Comparison of ENCODE assay signal across 25 cellular contexts in genomic region chr6:21098744-21099143, GRCh38.
DNase-seq lines count a peak whose midpoint lies in the region; ATAC-seq and TF ChIP-seq lines count a peak whose summit lies in the region.
"Had no signal": no experiment of that assay in that cellular context is flagged by ENCODE, and none has a peak within 500 bp of the region (broad histone marks: within the 10 kb centered on the region; RNA-seq: fewer than 3 reads in every experiment).

No MANE protein-coding gene starts in this region.

- H3K4me1 Mint-ChIP-seq in brain (peaks cover 44% of the 10 kb centered on the region), progenitor cell of endocrine pancreas (ENCODE audit: low read depth) (peaks cover 47% of the 10 kb centered on the region)
- H3K4me1 Mint-ChIP-seq in activated CD8-positive, alpha-beta memory T cell treated with anti-CD3 and anti-CD28 coated beads, Interleukin-2, amount 10 ng/mL, durations not matched to agents 7 days and 5 days, result peaks cover 17% of the 10 kb centered on the region

- no peak overlapping the region for H3K4me3 Mint-ChIP-seq in brain
- H3K4me3 Mint-ChIP-seq in progenitor cell of endocrine pancreas (ENCODE audit: low read depth), result no peak overlapping the region
- no peak overlapping the region for H3K4me3 Mint-ChIP-seq in activated CD8-positive, alpha-beta memory T cell treated with anti-CD3 and anti-CD28 coated beads, Interleukin-2, amount 10 ng/mL, durations not matched to agents 7 days and 5 days

- no peaks in the 10 kb centered on the region for H3K27me3 Mint-ChIP-seq in brain
- H3K27me3 Mint-ChIP-seq in progenitor cell of endocrine pancreas, result no peaks in the 10 kb centered on the region
- no peaks in the 10 kb centered on the region for H3K27me3 Mint-ChIP-seq in activated CD8-positive, alpha-beta memory T cell treated with anti-CD3 and anti-CD28 coated beads, Interleukin-2, amount 10 ng/mL, durations not matched to agents 7 days and 5 days

- ATAC-seq in activated CD8-positive, alpha-beta memory T cell treated with anti-CD3 and anti-CD28 coated beads, Interleukin-2, amount 10 ng/mL, durations not matched to agents 7 days and 5 days, result no peak
- no peak for ATAC-seq in GM21390 (IDR thresholded peaks at IDR 0.05; ENCODE audit: unreplicated experiment)
- ATAC-seq: gastroesophageal sphincter, psoas muscle had no signal

- CTCF ChIA-PET in activated CD8-positive, alpha-beta memory T cell treated with anti-CD3 and anti-CD28 coated beads, Interleukin-2, amount 10 ng/mL, durations not matched to agents 7 days and 5 days (lab: Charles Lee), result no interaction called here

- intact Hi-C loops in esophagus muscularis mucosa (cut with DNase I), result no loop called here

- H3K36me3 Mint-ChIP-seq in brain (peaks cover 8% of the 10 kb centered on the region), progenitor cell of endocrine pancreas (ENCODE audit: insufficient read depth) (peaks cover 2% of the 10 kb centered on the region)
- peaks cover 3% of the 10 kb centered on the region for H3K36me3 Mint-ChIP-seq in activated CD8-positive, alpha-beta memory T cell treated with anti-CD3 and anti-CD28 coated beads, Interleukin-2, amount 10 ng/mL, durations not matched to agents 7 days and 5 days

- H3K36me3 ChIP-seq in esophagus muscularis mucosa, result no peaks in the 10 kb centered on the region
- H3K36me3 ChIP-seq: adrenal gland, esophagus squamous epithelium, gastroesophageal sphincter, neutrophil, tibial nerve had no signal

- H3K27ac ChIP-seq in esophagus muscularis mucosa (replicated peaks in 1 of 4), result no peak overlapping the region
- H3K27ac ChIP-seq: adrenal gland, C4-2B, esophagus squamous epithelium, gastroesophageal sphincter, neutrophil, psoas muscle, tibial nerve had no signal

- H3K9me3 ChIP-seq in esophagus muscularis mucosa, result no peaks in the 10 kb centered on the region
- H3K9me3 ChIP-seq: adrenal gland, esophagus squamous epithelium, gastroesophageal sphincter, neutrophil, psoas muscle, SK-N-SH, tibial nerve had no signal

- no peak for TF ChIP-seq CTCF in brain (conservative IDR thresholded peaks at IDR 0.05)
- TF ChIP-seq CTCF in progenitor cell of endocrine pancreas (IDR thresholded peaks at IDR 0.05; ENCODE audit: unreplicated experiment), result no peak
- TF ChIP-seq CTCF in esophagus muscularis mucosa (IDR thresholded peaks at IDR 0.05), result no peak

- no peaks in the 10 kb centered on the region for H3K27me3 ChIP-seq in esophagus muscularis mucosa
- H3K27me3 ChIP-seq: adrenal gland, esophagus squamous epithelium, gastroesophageal sphincter, neutrophil, tibial nerve had no signal

- no peaks in the 10 kb centered on the region for H3K9me3 Mint-ChIP-seq in brain
- H3K9me3 Mint-ChIP-seq in progenitor cell of endocrine pancreas (ENCODE audit: low read depth), result peaks cover 6% of the 10 kb centered on the region
- H3K9me3 Mint-ChIP-seq in activated CD8-positive, alpha-beta memory T cell treated with anti-CD3 and anti-CD28 coated beads, Interleukin-2, amount 10 ng/mL, durations not matched to agents 7 days and 5 days (ENCODE audit: low read depth), result no peaks in the 10 kb centered on the region

- peaks cover 2 to 6% (median 4%) of the 10 kb centered on the region in 4 donors for H3K4me1 ChIP-seq in esophagus muscularis mucosa
- H3K4me1 ChIP-seq: adrenal gland, psoas muscle had no signal

- H3K27ac Mint-ChIP-seq in brain (peak overlapping the region in 3 of 5 experiments; percentile 9 to 52 (median 12)), progenitor cell of endocrine pancreas (peak overlapping the region; percentile 3)
- H3K27ac Mint-ChIP-seq in activated CD8-positive, alpha-beta memory T cell treated with anti-CD3 and anti-CD28 coated beads, Interleukin-2, amount 10 ng/mL, durations not matched to agents 7 days and 5 days, result no peak overlapping the region

- 95% methylated on average over 1 of the region's 1 CpG for WGBS in esophagus muscularis mucosa

- no peak for TF ChIP-seq POLR2A in esophagus muscularis mucosa (IDR thresholded peaks at IDR 0.05; ENCODE audit: low read depth)

- no peak for TF ChIP-seq EP300 in esophagus muscularis mucosa (IDR thresholded peaks at IDR 0.05)

- DNase-seq in NCI-H510A treated with DMSO at 0.1 percent for 48 hours (lab: John Stamatoyannopoulos, UW) (peak; percentile 74), NCI-H510A (lab: John Stamatoyannopoulos, UW) (no peak), NCI-H146 treated with DMSO at 0.1 percent for 48 hours (lab: John Stamatoyannopoulos, UW; ENCODE audit: unreplicated experiment) (peak; percentile 76), progenitor cell of endocrine pancreas (ENCODE audit: low spot score, unreplicated experiment) (no peak), esophagus muscularis mucosa (ENCODE audit: extremely low spot score) (no peak)
- DNase-seq in activated CD8-positive, alpha-beta memory T cell treated with anti-CD3 and anti-CD28 coated beads, Interleukin-2, amount 10 ng/mL, durations not matched to agents 7 days and 5 days, result no peak
- DNase-seq: activated CD4-positive, alpha-beta T cell treated with anti-CD3 and anti-CD28 coated beads for 4 hours; activated naive CD4-positive, alpha-beta T cell; activated T-cell treated with anti-CD3 and anti-CD28 coated beads, Interleukin-2, amount 50 U/mL, for 48 hours; adrenal gland; esophagus squamous epithelium; IMR-90; kidney; NCI-H1436; NCI-H526; psoas muscle; SK-N-SH; stimulated activated CD8-positive, alpha-beta memory T cell treated with anti-CD3 and anti-CD28 coated beads, Interleukin-4, amount 100 ng/mL, for 48 hours; T-helper 2 cell had no signal

- no peak overlapping the region for H3K4me3 ChIP-seq in esophagus muscularis mucosa
- H3K4me3 ChIP-seq: adrenal gland, esophagus squamous epithelium, gastroesophageal sphincter, psoas muscle, tibial nerve had no signal

Comparison
In these comparisons a context has a peak if more than half of its experiments do, and no peak if none do; other contexts are left out.
1. DNase-seq: peak in NCI-H510A treated with DMSO at 0.1 percent for 48 hours (single experiment) and NCI-H146 treated with DMSO at 0.1 percent for 48 hours (single experiment); none in NCI-H510A (single experiment), progenitor cell of endocrine pancreas (single experiment), activated CD8-positive, alpha-beta memory T cell treated with anti-CD3 and anti-CD28 coated beads, Interleukin-2, amount 10 ng/mL, durations not matched to agents 7 days and 5 days (single experiment) and esophagus muscularis mucosa (single experiment).